27 cellular contexts compared by ENCODE assay signal in genomic region chr5:57833489-57833888, GRCh38.
DNase-seq lines count a peak whose midpoint lies in the region; ATAC-seq and TF ChIP-seq lines count a peak whose summit lies in the region.
"Had no signal": no experiment of that assay in that cellular context is flagged by ENCODE, and none has a peak within 500 bp of the region (broad histone marks: within the 10 kb centered on the region; RNA-seq: fewer than 3 reads in every experiment).

No MANE protein-coding gene starts in this region.

- CTCF ChIA-PET in SK-N-SH (lab: Yijun Ruan, JAX) (no interaction called here), Panc1 (lab: Charles Lee) (no interaction called here)

- H3K4ac ChIP-seq in trophoblast cell (ENCODE audit: low read depth, low read length) (no peak overlapping the region), H9 (ENCODE audit: low read depth, low read length) (no peak overlapping the region)

- H3K79me2 ChIP-seq in SK-N-SH (ENCODE audit: insufficient read depth) (no peaks in the 10 kb centered on the region), trophoblast cell (ENCODE audit: control insufficient read depth, insufficient read depth, low read length, poor library complexity) (peaks cover 2% of the 10 kb centered on the region), H9 (ENCODE audit: insufficient read depth, low read length) (no peaks in the 10 kb centered on the region)

- no peak overlapping the region for H3T11ph ChIP-seq in H9 (ENCODE audit: low read length)

- DNase-seq in SK-N-SH (no peak), Panc1 (ENCODE audit: low read depth, low spot score) (no peak), foreskin keratinocyte (peak in 1 of 2 donors; percentile 41), trophoblast cell (peak; percentile 71 to 83), NCI-H345 treated with DMSO at 0.1 percent for 48 hours (lab: John Stamatoyannopoulos, UW; ENCODE audit: unreplicated experiment) (no peak), H9 (no peak), immature natural killer cell (no peak)
- DNase-seq: ACHN; BE2C; CD8-positive, alpha-beta memory T cell; DMS 273 treated with DMSO at 0.1 percent for 48 hours; EL; GDM1; KG1; NCI-H1092; NCI-H1417 treated with DMSO at 0.1 percent for 48 hours; NCI-H1694 treated with DMSO at 0.1 percent for 48 hours; NCI-H2081; NCI-H2171; NCI-H510A treated with DMSO at 0.1 percent for 48 hours; OCI-M1 had no signal

- H3K27ac Mint-ChIP-seq in H9 (no peak overlapping the region), immature natural killer cell (no peak overlapping the region)
- H3K27ac Mint-ChIP-seq: CD14-positive monocyte; CD8-positive, alpha-beta memory T cell had no signal

- H2BK15ac ChIP-seq in H9 (ENCODE audit: low read depth, low read length): no peak overlapping the region

- H2BK120ac ChIP-seq in trophoblast cell (ENCODE audit: insufficient read depth, low read length, poor library complexity) (no peak overlapping the region), H9 (ENCODE audit: low read depth, low read length, poor library complexity, severe bottlenecking) (no peak overlapping the region)

- H3K36me3 Mint-ChIP-seq in H9 (ENCODE audit: insufficient read depth in 1 of 3, low read depth in 3 of 3): peaks cover 0 to 12% (median 2%) of the 10 kb centered on the region in 3 experiments; a peak in 5 of 7 replicates
- H3K36me3 Mint-ChIP-seq in immature natural killer cell: no peaks in the 10 kb centered on the region
- H3K36me3 Mint-ChIP-seq: CD14-positive monocyte; CD8-positive, alpha-beta memory T cell had no signal

- H3K4me1 ChIP-seq in SK-N-SH (ENCODE audit: control insufficient read depth in 1 of 2, insufficient read depth in 2 of 2, low read depth in 1 of 2, low read length in 1 of 2): peaks cover 19 to 27% of the 10 kb centered on the region in 2 experiments; a peak in 3 of 4 replicates
- peaks cover 22% of the 10 kb centered on the region for H3K4me1 ChIP-seq in Panc1 (ENCODE audit: control insufficient read depth, insufficient read depth, low read length)
- H3K4me1 ChIP-seq in foreskin keratinocyte: peaks cover 37% of the 10 kb centered on the region
- peaks cover 0 to 4% of the 10 kb centered on the region in 2 experiments for H3K4me1 ChIP-seq in trophoblast cell (ENCODE audit: control insufficient read depth in 1 of 2, insufficient read depth in 2 of 2, low read length in 2 of 2)
- H3K4me1 ChIP-seq in H9 (ENCODE audit: insufficient read depth, low read length): no peaks in the 10 kb centered on the region

- H3K18ac ChIP-seq in trophoblast cell (ENCODE audit: low read length) (no peak overlapping the region), H9 (ENCODE audit: insufficient read length, low read depth, low read length) (no peak overlapping the region)

- H3K4me3 Mint-ChIP-seq in H9 (no peak overlapping the region), immature natural killer cell (no peak overlapping the region)
- H3K4me3 Mint-ChIP-seq: CD14-positive monocyte; CD8-positive, alpha-beta memory T cell had no signal

- no peaks in the 10 kb centered on the region; the same call in 1 of the 2 replicates for H3K27me3 Mint-ChIP-seq in H9 (ENCODE audit: low read depth)
- no peaks in the 10 kb centered on the region for H3K27me3 Mint-ChIP-seq in immature natural killer cell (ENCODE audit: low read depth in 3 of 3)
- H3K27me3 Mint-ChIP-seq: CD8-positive, alpha-beta memory T cell had no signal

- H3K9me3 ChIP-seq in SK-N-SH: no peaks in the 10 kb centered on the region
- H3K9me3 ChIP-seq in Panc1 (ENCODE audit: control insufficient read depth, insufficient read depth, low read depth, low read length): peaks cover 5% of the 10 kb centered on the region; the same call in 1 of the 2 replicates
- H3K9me3 ChIP-seq in trophoblast cell (ENCODE audit: insufficient read depth, low read depth, low read length): no peaks in the 10 kb centered on the region
- H3K9me3 ChIP-seq in H9 (ENCODE audit: control insufficient read depth, low read depth, low read length): no peaks in the 10 kb centered on the region
- H3K9me3 ChIP-seq: BE2C had no signal

- H3K27me3 ChIP-seq in SK-N-SH (ENCODE audit: insufficient read depth): no peaks in the 10 kb centered on the region
- H3K27me3 ChIP-seq in Panc1 (ENCODE audit: control insufficient read depth, insufficient read depth, low read length): no peaks in the 10 kb centered on the region
- H3K27me3 ChIP-seq in foreskin keratinocyte: no peaks in the 10 kb centered on the region
- no peaks in the 10 kb centered on the region for H3K27me3 ChIP-seq in trophoblast cell (ENCODE audit: insufficient read depth, low read length)
- H3K27me3 ChIP-seq in H9 (ENCODE audit: insufficient read depth, low read length): no peaks in the 10 kb centered on the region
- H3K27me3 ChIP-seq: BE2C, SJSA1 had no signal

- H2BK12ac ChIP-seq in trophoblast cell (ENCODE audit: low read length) (no peak overlapping the region), H9 (ENCODE audit: insufficient read length, low read depth, low read length) (no peak overlapping the region)

- no peaks in the 10 kb centered on the region for H4K20me1 ChIP-seq in SK-N-SH (ENCODE audit: insufficient read depth)
- no peaks in the 10 kb centered on the region for H4K20me1 ChIP-seq in H9 (ENCODE audit: control insufficient read depth, insufficient read depth, insufficient read length)

- no peak overlapping the region for H2BK5ac ChIP-seq in trophoblast cell (ENCODE audit: low read depth, low read length, poor library complexity)
- no peak overlapping the region for H2BK5ac ChIP-seq in H9 (ENCODE audit: insufficient read length, low read length)

- H3K9ac ChIP-seq in SK-N-SH (no peak overlapping the region), trophoblast cell (ENCODE audit: low read length) (no peak overlapping the region), H9 (ENCODE audit: extremely low read depth, insufficient read length, low read length) (no peak overlapping the region)

- H3K14ac ChIP-seq in trophoblast cell (ENCODE audit: low read length) (no peak overlapping the region), H9 (ENCODE audit: insufficient read depth, low read length) (no peak overlapping the region)

- no peak overlapping the region for H2BK20ac ChIP-seq in H9 (ENCODE audit: low read depth, low read length, poor library complexity, severe bottlenecking)

- H4K5ac ChIP-seq in H9 (ENCODE audit: insufficient read length, low read depth, low read length): no peak overlapping the region

- H3K79me1 ChIP-seq in trophoblast cell (ENCODE audit: low read length) (peaks cover 37% of the 10 kb centered on the region), H9 (ENCODE audit: insufficient read depth, low read depth, low read length, poor library complexity, severe bottlenecking) (no peaks in the 10 kb centered on the region)

- H3K27ac ChIP-seq in SK-N-SH (ENCODE audit: low read depth in 2 of 2, low read length in 1 of 2) (peak overlapping the region; percentile 58 to 97), Panc1 (ENCODE audit: low read length) (peak overlapping the region; percentile 58; the same call in 1 of the 2 replicates), foreskin keratinocyte (peak overlapping the region; percentile 59), trophoblast cell (ENCODE audit: low read depth, low read length) (no peak overlapping the region), H9 (ENCODE audit: insufficient read length, low read depth, low read length) (no peak overlapping the region)
- H3K27ac ChIP-seq: 22Rv1, SJSA1 had no signal

- ATAC-seq in SK-N-SH treated with all-trans-retinoic acid at 6 μM for 48 hours (no peak), Panc1 (no peak), foreskin keratinocyte (no peak)
- ATAC-seq: GM12878, Right ventricle myocardium inferior had no signal

- no peak overlapping the region for H2AFZ ChIP-seq in SK-N-SH (ENCODE audit: low read depth)
- no peak overlapping the region for H2AFZ ChIP-seq in trophoblast cell (ENCODE audit: insufficient read depth, low read length, poor library complexity)
- no peak overlapping the region for H2AFZ ChIP-seq in H9 (ENCODE audit: low read length)

- H3K4me2 ChIP-seq in SK-N-SH (no peak overlapping the region), trophoblast cell (ENCODE audit: low read length) (no peak overlapping the region), H9 (ENCODE audit: insufficient read depth, insufficient read length, low read length) (no peak overlapping the region)

- H2AK5ac ChIP-seq in trophoblast cell (ENCODE audit: low read length) (no peak overlapping the region), H9 (ENCODE audit: insufficient read length, low read length) (no peak overlapping the region)

- TF ChIP-seq CTCF in SK-N-SH (IDR thresholded peaks at IDR 0.05) (no peak), Panc1 (IDR thresholded peaks at IDR 0.05) (no peak), foreskin keratinocyte (conservative IDR thresholded peaks at IDR 0.05) (no peak), H9 (conservative IDR thresholded peaks at IDR 0.05) (no peak)

- 84% methylated on average over 4 of the region's 4 CpGs for WGBS in SK-N-SH (ENCODE audit: low lambda C conversion rate)
- WGBS in trophoblast cell (ENCODE audit: extremely low coverage, insufficient coverage, insufficient read length): no CpG with 5 or more reads among the region's 4 CpGs
- no CpG with 5 or more reads among the region's 4 CpGs for WGBS in H9 (ENCODE audit: extremely low coverage, insufficient read length, low lambda C conversion rate)

- H3K9me2 ChIP-seq in SK-N-SH: no peaks in the 10 kb centered on the region

- H3K23me2 ChIP-seq in H9 (ENCODE audit: insufficient read length, low read depth, low read length, poor library complexity, severe bottlenecking): no peaks in the 10 kb centered on the region

- TF ChIP-seq RAD21 in SK-N-SH (IDR thresholded peaks at IDR 0.05; ENCODE audit: low read length): no peak

- no peak overlapping the region for H4K91ac ChIP-seq in trophoblast cell (ENCODE audit: low read depth, low read length)
- no peak overlapping the region for H4K91ac ChIP-seq in H9 (ENCODE audit: insufficient read length, low read depth, low read length)

- intact Hi-C loops in Panc1 (cut with micrococcal nuclease; ENCODE audit: unreplicated experiment): no loop called here

- H3K23ac ChIP-seq in trophoblast cell (ENCODE audit: low read length) (no peak overlapping the region), H9 (ENCODE audit: insufficient read length, low read depth, low read length) (no peak overlapping the region)

- POLR2A ChIA-PET in SK-N-SH (lab: Yijun Ruan, JAX): no interaction called here
- POLR2A ChIA-PET in Panc1 (lab: Charles Lee): no interaction called here

- no peak overlapping the region for H4K8ac ChIP-seq in trophoblast cell (ENCODE audit: low read depth, low read length)
- H4K8ac ChIP-seq in H9 (replicated peaks; ENCODE audit: insufficient read length, low read depth, low read length): no peak overlapping the region

- no peaks in the 10 kb centered on the region for H3K36me3 ChIP-seq in SK-N-SH (replicated peaks in 1 of 2; ENCODE audit: control insufficient read depth in 1 of 2, insufficient read depth in 2 of 2, low read length in 1 of 2)
- no peaks in the 10 kb centered on the region for H3K36me3 ChIP-seq in Panc1 (ENCODE audit: control insufficient read depth, insufficient read depth, low read length)
- no peaks in the 10 kb centered on the region for H3K36me3 ChIP-seq in trophoblast cell (ENCODE audit: control insufficient read depth in 1 of 2, insufficient read depth in 2 of 2, low read length in 2 of 2)
- H3K36me3 ChIP-seq: BE2C, SJSA1 had no signal

- H3K4me1 Mint-ChIP-seq in H9: peaks cover 11 to 21% of the 10 kb centered on the region in 2 experiments
- no peaks in the 10 kb centered on the region for H3K4me1 Mint-ChIP-seq in immature natural killer cell
- H3K4me1 Mint-ChIP-seq: CD14-positive monocyte; CD8-positive, alpha-beta memory T cell had no signal

- no peak overlapping the region for H4K12ac ChIP-seq in trophoblast cell (ENCODE audit: low read depth, low read length)

- H3K4me3 ChIP-seq in SK-N-SH (ENCODE audit: low read depth in 2 of 2, low read length in 1 of 2) (no peak overlapping the region), Panc1 (ENCODE audit: low read depth in 2 of 2, low read length in 2 of 2) (no peak overlapping the region), trophoblast cell (ENCODE audit: low read depth, low read length) (no peak overlapping the region)
- H3K4me3 ChIP-seq: GM12878, SJSA1 had no signal

- BruUV-seq in Panc1 (replicated peaks; lab: Mats Ljungman, UMichigan): no TSS peak

- no peak for TF ChIP-seq EP300 in SK-N-SH (IDR thresholded peaks at IDR 0.05; ENCODE audit: borderline replicate concordance in 1 of 2, low read depth in 1 of 2, low read length in 1 of 2)

- H3F3A ChIP-seq in SK-N-SH (replicated peaks; ENCODE audit: insufficient read depth): peaks cover 17% of the 10 kb centered on the region

- H3K9me3 Mint-ChIP-seq in H9 (peaks cover 0 to 8% of the 10 kb centered on the region in 2 experiments; a peak in 1 of 5 replicates), immature natural killer cell (no peaks in the 10 kb centered on the region)

- in situ Hi-C loops in Panc1 (cut with HindIII; ENCODE audit: low pct_unique_long_range_greater_than_20kb, low sequenced_read_pairs): no loop called here

- H3K56ac ChIP-seq in H9 (ENCODE audit: insufficient read length, low read depth, low read length): no peak overlapping the region

Comparison
In these comparisons a context has a peak if more than half of its experiments do, and no peak if none do; other contexts are left out.
1. DNase-seq: peak in trophoblast cell (2 of 2); none in SK-N-SH (single experiment), Panc1 (single experiment), NCI-H345 treated with DMSO at 0.1 percent for 48 hours (single experiment), H9 (single experiment) and immature natural killer cell (0 of 3).
2. H3K27ac ChIP-seq: peak in SK-N-SH (2 of 2), Panc1 (single experiment) and foreskin keratinocyte (single experiment); none in trophoblast cell (single experiment) and H9 (single experiment).